ENCODE assay signal across 28 cellular contexts in genomic region chr12:47863985-47864384, GRCh38. TPM values are rescaled to one million over a fixed set of nuclear protein-coding genes. Genes with fewer than 3 reads are reported as not detected.
A peak's percentile ranks its signal among the peaks of the same experiment; 100 is the strongest.
DNase-seq lines count a peak whose midpoint lies in the region; ATAC-seq and TF ChIP-seq lines count a peak whose summit lies in the region.
"Had no signal": no experiment of that assay in that cellular context is flagged by ENCODE, and none has a peak within 500 bp of the region (broad histone marks: within the 10 kb centered on the region; RNA-seq: fewer than 3 reads in every experiment).

No MANE protein-coding gene starts in this region.

- intact Hi-C loops in MCF 10A (cut with micrococcal nuclease): loop anchor here (5.0 kb wide), 2 partner anchors 38 to 83 kb away; partner anchors contain the start of gene VDR
- intact Hi-C loops in left colon (cut with DNase I, micrococcal nuclease): no loop called here

- H3K4me1 Mint-ChIP-seq in MCF 10A (ENCODE audit: insufficient read depth, unreplicated experiment): peaks cover 47% of the 10 kb centered on the region
- H3K4me1 Mint-ChIP-seq: H9 had no signal

- H3K4me3 Mint-ChIP-seq in MCF 10A (ENCODE audit: unreplicated experiment): no peak overlapping the region
- H3K4me3 Mint-ChIP-seq: activated T-cell treated with anti-CD3 and anti-CD28 coated beads, Interleukin-2, amount 50 U/mL, for 4 hours; H9; immature natural killer cell; nephron progenitor cell had no signal

- peak in 1 of 2 donors; percentile 48 for DNase-seq in activated naive CD4-positive, alpha-beta T cell treated with anti-CD3 and anti-CD28 coated beads, Interleukin-2, amount 50 U/mL, for 72 hours (ENCODE audit: low spot score in 2 of 2)
- DNase-seq in activated naive CD4-positive, alpha-beta T cell treated with anti-CD3 and anti-CD28 coated beads, Interleukin-2, amount 50 U/mL, for 16 hours: no peak
- DNase-seq in MCF 10A (ENCODE audit: unreplicated experiment): peak; percentile 79
- peak; percentile 51 for DNase-seq in islet precursor cell
- DNase-seq in HuH-7.5 (ENCODE audit: low spot score): no peak
- no peak for DNase-seq in midbrain (lab: John Stamatoyannopoulos, UW)
- DNase-seq in left colon: no peak
- DNase-seq: activated CD4-positive, alpha-beta T cell treated with anti-CD3 and anti-CD28 coated beads, Interleukin-2, amount 50 U/mL, for 4 hours; activated T-cell treated with anti-CD3 and anti-CD28 coated beads, Interleukin-2, amount 50 U/mL, for 4 hours; body of pancreas; erythroblast; gastrocnemius medialis; immature natural killer cell; Karpas-422; NCI-H1694; NCI-H2171 treated with DMSO at 0.1 percent for 48 hours; NCI-H69; nephron progenitor cell; right cardiac atrium; RPMI8226; SK-N-SH; stimulated activated CD4-positive, alpha-beta T cell treated with anti-CD3 and anti-CD28 coated beads, Interleukin-4, amount 100 ng/mL, for 4 hours; stomach; transverse colon; WERI-Rb-1 had no signal

- POLR2A ChIA-PET in MCF 10A (lab: Yijun Ruan, JAX): interaction anchor here (0.6 to 7.8 kb wide), 6 partner anchors 9 to 158 kb away, joined by 3 to 46 read pairs (median 3); partner anchors contain the start of gene VDR

- 82% methylated on average over 6 of the region's 6 CpGs for WGBS in urinary bladder

- H3K36me3 Mint-ChIP-seq in activated naive CD4-positive, alpha-beta T cell treated with anti-CD3 and anti-CD28 coated beads, Interleukin-2, amount 50 U/mL, for 72 hours: peaks cover 43 to 60% of the 10 kb centered on the region in 2 donors
- peaks cover 34% of the 10 kb centered on the region for H3K36me3 Mint-ChIP-seq in MCF 10A (ENCODE audit: insufficient read depth, unreplicated experiment)
- H3K36me3 Mint-ChIP-seq: immature natural killer cell had no signal

- H3K36me3 ChIP-seq in urinary bladder (ENCODE audit: insufficient read depth): no peaks in the 10 kb centered on the region
- H3K36me3 ChIP-seq: gastrocnemius medialis, transverse colon, WERI-Rb-1 had no signal

- no peak overlapping the region for H3K4me3 ChIP-seq in urinary bladder (ENCODE audit: low read depth, low read length)
- H3K4me3 ChIP-seq: body of pancreas, gastrocnemius medialis, hepatocyte, stomach, transverse colon had no signal

- no peaks in the 10 kb centered on the region for H3K27me3 Mint-ChIP-seq in MCF 10A (ENCODE audit: insufficient read depth, unreplicated experiment)

- H3K27ac ChIP-seq in urinary bladder (ENCODE audit: low read depth): peak overlapping the region; percentile 49
- H3K27ac ChIP-seq: body of pancreas, gastrocnemius medialis, hepatocyte, stomach, transverse colon, WERI-Rb-1 had no signal

- no peak for TF ChIP-seq CTCF in MCF 10A (IDR thresholded peaks at IDR 0.05; ENCODE audit: unreplicated experiment)

- no peaks in the 10 kb centered on the region for H3K4me1 ChIP-seq in urinary bladder (ENCODE audit: insufficient read depth)
- H3K4me1 ChIP-seq: body of pancreas, stomach, transverse colon had no signal

- CTCF ChIA-PET in MCF 10A (lab: Yijun Ruan, JAX): interaction anchor here (0.6 to 3.3 kb wide), 8 partner anchors 9 to 131 kb away, joined by 3 to 10 read pairs (median 4); no protein-coding TSS in a partner anchor

- BruUV-seq in MCF 10A (replicated peaks; lab: Mats Ljungman, UMichigan): no TSS peak

- no peaks in the 10 kb centered on the region for H3K9me3 Mint-ChIP-seq in activated naive CD4-positive, alpha-beta T cell treated with anti-CD3 and anti-CD28 coated beads, Interleukin-2, amount 50 U/mL, for 72 hours
- H3K9me3 Mint-ChIP-seq in MCF 10A (ENCODE audit: unreplicated experiment): no peaks in the 10 kb centered on the region
- H3K9me3 Mint-ChIP-seq: activated T-cell treated with anti-CD3 and anti-CD28 coated beads, Interleukin-2, amount 50 U/mL, for 4 hours; H9; immature natural killer cell; nephron progenitor cell had no signal

- peak overlapping the region; percentile 70 to 98 for H3K27ac Mint-ChIP-seq in activated naive CD4-positive, alpha-beta T cell treated with anti-CD3 and anti-CD28 coated beads, Interleukin-2, amount 50 U/mL, for 72 hours
- peak overlapping the region; percentile 81 for H3K27ac Mint-ChIP-seq in MCF 10A (ENCODE audit: low read depth, unreplicated experiment)
- H3K27ac Mint-ChIP-seq: H9, immature natural killer cell, nephron progenitor cell had no signal

- ATAC-seq in activated naive CD4-positive, alpha-beta T cell treated with anti-CD3 and anti-CD28 coated beads, Interleukin-2, amount 50 U/mL, for 72 hours: no peak
- no peak for ATAC-seq in left colon
- ATAC-seq: activated T-cell treated with anti-CD3 and anti-CD28 coated beads, Interleukin-2, amount 50 U/mL, for 4 hours; body of pancreas; gastrocnemius medialis; right cardiac atrium had no signal

RNA-seq across cellular contexts. Expression of gene VDR, which starts 40.8 kb away (rescaled TPM):
- total RNA-seq in activated naive CD4-positive, alpha-beta T cell treated with anti-CD3 and anti-CD28 coated beads, Interleukin-2, amount 50 U/mL, for 72 hours: 100 to 1,000 TPM in 1 of 2 donors, 10 to 100 TPM in 1; 92.4 to 133 TPM
- 22.3 and 23.4 TPM in 2 replicates for total RNA-seq in MCF 10A (2022)
- total RNA-seq in urinary bladder: 0.79 TPM
- 3.7 TPM for polyA plus RNA-seq in urinary bladder
- 100 to 1,000 TPM; 143 to 154 TPM for total RNA-seq in left colon

RNA-seq across cellular contexts. Expression of gene HDAC7, which starts 44.3 kb away (rescaled TPM):
- 100 to 1,000 TPM; 285 to 334 TPM for total RNA-seq in activated naive CD4-positive, alpha-beta T cell treated with anti-CD3 and anti-CD28 coated beads, Interleukin-2, amount 50 U/mL, for 72 hours
- total RNA-seq in MCF 10A (2022) (65.0 and 80.1 TPM in 2 replicates), urinary bladder (26.8 TPM), left colon (10 to 100 TPM; 21.6 to 25.6 TPM)
- polyA plus RNA-seq in urinary bladder: 92.4 TPM

Comparison
In these comparisons a context has a peak if more than half of its experiments do, and no peak if none do; other contexts are left out.
1. DNase-seq: peak in MCF 10A (single experiment) and islet precursor cell (single experiment); none in activated naive CD4-positive, alpha-beta T cell treated with anti-CD3 and anti-CD28 coated beads, Interleukin-2, amount 50 U/mL, for 16 hours (single experiment), HuH-7.5 (single experiment), midbrain (single experiment) and left colon (0 of 2).
2. RNA of gene VDR, which starts 40.8 kb away (total RNA-seq): 143 to 154 TPM in left colon, 92.4 to 133 TPM in activated naive CD4-positive, alpha-beta T cell treated with anti-CD3 and anti-CD28 coated beads, Interleukin-2, amount 50 U/mL, for 72 hours and 22.3 to 23.4 TPM in MCF 10A; 0.79 TPM in urinary bladder (single experiment); every median in the first group is over 10 times any median in the second.